9 cellular contexts compared by ENCODE assay signal in the genomic region with DNA sequence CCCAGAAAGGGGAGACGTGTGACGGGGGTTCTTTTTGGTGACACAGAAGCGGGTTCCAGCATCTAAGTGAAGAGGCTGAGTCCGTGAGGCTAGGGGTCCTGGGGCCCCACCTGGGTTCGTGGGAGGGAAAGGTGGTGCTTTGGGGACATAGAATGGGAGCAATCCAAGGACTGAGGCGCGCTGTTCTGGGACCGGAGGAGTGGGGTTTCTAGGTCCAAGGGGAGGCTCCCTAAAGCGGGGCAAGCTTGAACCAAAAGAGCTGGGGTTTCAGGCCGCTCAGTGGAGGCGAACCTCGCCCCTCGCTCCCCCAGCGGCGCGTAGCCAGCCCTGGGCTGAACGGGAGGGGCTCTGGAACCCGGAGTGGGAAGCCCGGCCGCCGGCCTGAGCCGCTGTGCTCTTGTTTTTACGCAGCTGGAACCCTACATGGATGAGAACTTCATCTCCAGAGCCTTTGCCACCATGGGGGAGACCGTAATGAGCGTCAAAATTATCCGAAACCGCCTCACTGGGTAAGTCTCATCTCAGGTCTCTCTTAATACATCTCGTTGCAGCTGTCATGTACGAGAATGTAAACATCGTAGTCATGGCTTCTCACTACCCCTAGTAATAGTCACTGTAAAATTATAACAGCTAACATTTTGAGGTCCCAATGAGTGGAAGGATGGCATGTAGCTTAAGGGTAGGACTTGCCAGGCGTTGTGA. TPM values are rescaled to one million over a fixed set of nuclear protein-coding genes. Genes with fewer than 3 reads are reported as not detected.
DNase-seq lines count a peak whose midpoint lies in the region; ATAC-seq and TF ChIP-seq lines count a peak whose summit lies in the region.
"Had no signal": no experiment of that assay in that cellular context is flagged by ENCODE, and none has a peak within 500 bp of the region (broad histone marks: within the 10 kb centered on the region; RNA-seq: fewer than 3 reads in every experiment).

No MANE protein-coding gene starts in this region.

- DNase-seq in AG10803 (ENCODE audit: low read depth), result peak; percentile 34
- peak; percentile 65 for DNase-seq in GM13977 (ENCODE audit: low spot score)
- DNase-seq in NOMO-1 (lab: John Stamatoyannopoulos, UW; ENCODE audit: unreplicated experiment in 2 of 2), result peak; percentile 8 to 21
- DNase-seq in ascending aorta (ENCODE audit: low spot score in 2 of 2), result peak in 1 of 2 donors; percentile 65
- peak; percentile 26 for DNase-seq in left ventricle myocardium inferior
- DNase-seq in NCI-H446 treated with DMSO at 0.1 percent for 48 hours (lab: John Stamatoyannopoulos, UW), result no peak

- peak overlapping the region; percentile 85 for H3K4me2 ChIP-seq in parathyroid adenoma (ENCODE audit: low read length)

- H2AFZ ChIP-seq in parathyroid adenoma, result peak overlapping the region; percentile 94

- TF ChIP-seq CTCF in AG10803 (conservative IDR thresholded peaks at IDR 0.05; ENCODE audit: low read length) (no peak), GM13977 (IDR thresholded peaks at IDR 0.05; ENCODE audit: extremely low read depth, insufficient read depth, missing control alignments) (no peak), ascending aorta (IDR thresholded peaks at IDR 0.05) (no peak), left ventricle myocardium inferior (IDR thresholded peaks at IDR 0.05; ENCODE audit: borderline replicate concordance) (no peak), parathyroid adenoma (IDR thresholded peaks at IDR 0.05) (no peak)

- H3K9me3 ChIP-seq in ascending aorta (no peaks in the 10 kb centered on the region), left ventricle myocardium inferior (replicated peaks) (no peaks in the 10 kb centered on the region), parathyroid adenoma (ENCODE audit: control insufficient read depth, low read length) (no peaks in the 10 kb centered on the region)

- H3K27ac ChIP-seq in ascending aorta, result peak overlapping the region; percentile 77 to 85
- H3K27ac ChIP-seq in left ventricle myocardium inferior (replicated peaks), result peak overlapping the region; percentile 89
- peak overlapping the region; percentile 60 for H3K27ac ChIP-seq in parathyroid adenoma

- intact Hi-C loops in ascending aorta (cut with DNase I), result loop anchor here (1.0 to 2.0 kb wide), 4 partner anchors 28 to 781 kb away; partner anchors contain the start of genes STX12 and TAF12
- intact Hi-C loops in left ventricle myocardium inferior (cut with micrococcal nuclease), result no loop called here

- peaks cover 0 to 10% of the 10 kb centered on the region in 2 donors for H3K4me1 ChIP-seq in ascending aorta
- H3K4me1 ChIP-seq in left ventricle myocardium inferior, result peaks cover 27% of the 10 kb centered on the region
- no peaks in the 10 kb centered on the region for H3K4me1 ChIP-seq in parathyroid adenoma

- H3K36me3 ChIP-seq in ascending aorta (peaks cover 18 to 30% of the 10 kb centered on the region in 2 donors), left ventricle myocardium inferior (peaks cover 34% of the 10 kb centered on the region), parathyroid adenoma (ENCODE audit: control insufficient read depth, insufficient read depth, low read length) (no peaks in the 10 kb centered on the region)

- H3K27me3 ChIP-seq in ascending aorta (no peaks in the 10 kb centered on the region), left ventricle myocardium inferior (ENCODE audit: low read depth) (no peaks in the 10 kb centered on the region), parathyroid adenoma (ENCODE audit: control insufficient read depth, insufficient read depth, low read length) (no peaks in the 10 kb centered on the region)

- H3K9ac ChIP-seq in parathyroid adenoma, result peak overlapping the region; percentile 28

- ATAC-seq in HG02943 (IDR thresholded peaks at IDR 0.05; ENCODE audit: low read depth, unreplicated experiment), result peak; percentile 39

- peak overlapping the region; percentile 98 for H3K4me3 ChIP-seq in AG10803 (ENCODE audit: low read length)
- H3K4me3 ChIP-seq in ascending aorta, result peak overlapping the region; percentile 64 to 90
- H3K4me3 ChIP-seq in left ventricle myocardium inferior, result peak overlapping the region; percentile 92
- peak overlapping the region; percentile 59 for H3K4me3 ChIP-seq in parathyroid adenoma (ENCODE audit: low read depth, low read length)

- no peaks in the 10 kb centered on the region for H3K79me2 ChIP-seq in parathyroid adenoma

- in situ Hi-C loops in GM13977 (cut with MboI; ENCODE audit: low pct_unique_long_range_greater_than_20kb, low sequenced_read_pairs, unreplicated experiment), result no loop called here

RNA-seq across cellular contexts. Expression of gene TRNAU1AP, which starts 0.5 kb away (rescaled TPM):
- 11.0 TPM for total RNA-seq in ascending aorta
- 13.0 TPM for total RNA-seq in left ventricle myocardium inferior

RNA-seq across cellular contexts. Expression of gene RAB42, which starts 38.7 kb away (rescaled TPM):
- total RNA-seq in ascending aorta (not detected), left ventricle myocardium inferior (1.2 TPM)
- total RNA-seq: T-helper 1 cell treated with Interleukin-12 subunit alpha and Interleukin-12 subunit beta and Interleukin-4 antibody, amounts not matched to agents 30 ng/mL and 1 ng/mL, for 36 hours had no signal

RNA-seq across cellular contexts. Expression of gene RCC1, which starts 47.5 kb away (rescaled TPM):
- total RNA-seq in ascending aorta (70.5 TPM), left ventricle myocardium inferior (6.3 TPM)
